ENCODE assay signal across 20 cellular contexts in the genomic region with DNA sequence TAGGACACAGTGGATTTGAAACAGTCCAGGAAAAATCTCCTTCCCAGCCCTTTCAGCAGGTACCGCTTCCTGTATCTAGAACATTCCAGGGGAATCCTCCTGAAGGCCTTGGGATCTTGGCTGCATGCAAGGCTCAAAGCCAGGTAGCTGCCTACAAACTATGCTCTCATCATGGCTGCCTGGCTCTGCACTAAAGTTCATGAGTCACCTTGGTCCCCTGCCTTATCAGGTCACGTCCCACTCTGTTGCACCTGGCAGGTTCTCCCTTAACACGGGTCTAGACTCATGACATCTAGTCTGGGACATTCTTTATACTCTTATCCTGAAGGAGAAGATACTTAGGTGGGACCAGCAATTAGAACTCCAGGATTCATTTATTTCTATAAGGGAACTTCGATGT. TPM values are rescaled to one million over a fixed set of nuclear protein-coding genes. Genes with fewer than 3 reads are reported as not detected.
"Had no signal": no experiment of that assay in that cellular context is flagged by ENCODE, and none has a peak within 500 bp of the region (broad histone marks: within the 10 kb centered on the region; RNA-seq: fewer than 3 reads in every experiment).

No MANE protein-coding gene starts in this region.

- H3K4me1 Mint-ChIP-seq: mesothelial cell of epicardium had no signal

- H3K4me3 Mint-ChIP-seq: mesothelial cell of epicardium; natural killer cell treated with Interleukin-12 subunit alpha and Interleukin-12 subunit beta and Interleukin-15 and Interleukin-18, amount 100 ng/mL, for 72 hours had no signal

- DNase-seq: cortex of kidney; effector CD8-positive, alpha-beta T cell; foreskin melanocyte; hippocampal formation; kidney glomerular epithelial cell; mammary epithelial cell; occipital lobe; psoas muscle; retina; stimulated activated CD4-positive, alpha-beta T cell treated with anti-CD3 and anti-CD28 coated beads, Interleukin-2, amount 100 ng/mL, for 48 hours; stimulated activated naive CD8-positive, alpha-beta T cell treated with anti-CD3 and anti-CD28 coated beads, Interleukin-15, Interleukin-2, amounts not matched to agents 100 U/mL and 50 U/mL, for 24 hours; tibial artery; upper lobe of right lung had no signal

- ATAC-seq: left lobe of liver; natural killer cell treated with Interleukin-12 subunit alpha and Interleukin-12 subunit beta and Interleukin-15 and Interleukin-18, amount 100 ng/mL, for 72 hours; psoas muscle; right lobe of liver; stimulated activated naive CD8-positive, alpha-beta T cell treated with anti-CD3 and anti-CD28 coated beads, Interleukin-15, Interleukin-2, amounts not matched to agents 100 U/mL and 50 U/mL, for 24 hours; upper lobe of right lung had no signal

- H3K9me3 Mint-ChIP-seq: mesothelial cell of epicardium; natural killer cell treated with Interleukin-12 subunit alpha and Interleukin-12 subunit beta and Interleukin-15 and Interleukin-18, amount 100 ng/mL, for 72 hours had no signal

- H3K27me3 ChIP-seq: right lobe of liver, upper lobe of right lung, vagina had no signal

- H3K36me3 ChIP-seq: right lobe of liver, tibial artery, upper lobe of right lung, vagina had no signal

- H3K27ac ChIP-seq: psoas muscle, right lobe of liver, tibial artery, upper lobe of right lung, vagina had no signal

- H3K36me3 Mint-ChIP-seq: mesothelial cell of epicardium; natural killer cell treated with Interleukin-12 subunit alpha and Interleukin-12 subunit beta and Interleukin-15 and Interleukin-18, amount 100 ng/mL, for 72 hours had no signal

- H3K27ac Mint-ChIP-seq: mesothelial cell of epicardium; natural killer cell treated with Interleukin-12 subunit alpha and Interleukin-12 subunit beta and Interleukin-15 and Interleukin-18, amount 100 ng/mL, for 72 hours had no signal

- H3K4me1 ChIP-seq: psoas muscle, right lobe of liver, tibial artery, upper lobe of right lung, vagina had no signal

- H3K9me3 ChIP-seq: psoas muscle, right lobe of liver, tibial artery, upper lobe of right lung, vagina had no signal

- H3K4me3 ChIP-seq: dorsolateral prefrontal cortex, psoas muscle, right lobe of liver, tibial artery, upper lobe of right lung, vagina had no signal

RNA-seq across cellular contexts. Expression of a gene that starts 15.8 kb away (rescaled TPM):
- total RNA-seq: left lobe of liver; mammary epithelial cell; mesothelial cell of epicardium; natural killer cell treated with Interleukin-12 subunit alpha and Interleukin-12 subunit beta and Interleukin-15 and Interleukin-18, amount 100 ng/mL, for 72 hours; psoas muscle; skeletal muscle tissue; vagina had no signal

RNA-seq across cellular contexts. Expression of a gene that starts 58.1 kb away (rescaled TPM):
- total RNA-seq: mesothelial cell of epicardium had no signal
